In genomic region chr20:43694763-43695162, GRCh38 we compare ENCODE assay signal across 10 cellular contexts. TPM values are rescaled to one million over a fixed set of nuclear protein-coding genes. Genes with fewer than 3 reads are reported as not detected.
"Had no signal": no experiment of that assay in that cellular context is flagged by ENCODE, and none has a peak within 500 bp of the region (broad histone marks: within the 10 kb centered on the region; RNA-seq: fewer than 3 reads in every experiment).

No MANE protein-coding gene starts in this region.

- H3K4me3 Mint-ChIP-seq: HFFc6, IgD-negative memory B cell had no signal

- H3K9ac ChIP-seq: GM23248 had no signal

- H2AFZ ChIP-seq: GM23248 had no signal

- H3K9me3 Mint-ChIP-seq: HFFc6, IgD-negative memory B cell had no signal

- H3K4me1 ChIP-seq: HAP-1 had no signal

- H3K4me3 ChIP-seq: GM23248, HAP-1 had no signal

- DNase-seq: GM23248, GOT3, H7, HFFc6 had no signal

- H3K9me3 ChIP-seq: HAP-1 had no signal

- H3K27ac ChIP-seq: GM23248, HL-60 had no signal

- H3K27me3 Mint-ChIP-seq: IgD-negative memory B cell had no signal

- H3K27ac Mint-ChIP-seq: HFFc6, IgD-negative memory B cell had no signal

- ATAC-seq: HCT116 had no signal

RNA-seq across cellular contexts. Expression of gene GTSF1L, which starts 32.0 kb away (rescaled TPM):
- total RNA-seq: GM23248, H4, H7, HFFc6, HT1080 had no signal
- polyA plus RNA-seq: GM23248 had no signal
